In genomic region chr11:558503-558902, GRCh38 we compare ENCODE assay signal across 1 cellular context.
TF ChIP-seq lines count a peak whose summit lies in the region.

No MANE protein-coding gene starts in this region.

TF ChIP-seq in H1, 55 proteins besides CTCF, POLR2A, EP300 and RAD21:
- TF ChIP-seq KDM5A (IDR thresholded peaks at IDR 0.05; ENCODE audit: low read length): no peak
- TF ChIP-seq BRCA1 (IDR thresholded peaks at IDR 0.05; ENCODE audit: low read depth, low read length): no peak
- TF ChIP-seq ATF3 (IDR thresholded peaks at IDR 0.05; ENCODE audit: insufficient read depth, low read depth, low read length): no peak
- TF ChIP-seq NANOG (IDR thresholded peaks at IDR 0.05; ENCODE audit: insufficient read depth, low read depth, low read length, poor library complexity, severe bottlenecking): no peak
